ENCODE assay signal across 1 cellular context in genomic region chr1:180156631-180157091, GRCh38.
TF ChIP-seq lines count a peak whose summit lies in the region.

No MANE protein-coding gene starts in this region.

TF ChIP-seq in GM23338, 12 proteins besides CTCF, POLR2A, EP300 and RAD21 (continued from another document):
- TF ChIP-seq ZNF462 (CRISPR knock-in tag; IDR thresholded peaks at IDR 0.05), result no peak
- TF ChIP-seq ZNF114 (CRISPR knock-in tag; IDR thresholded peaks at IDR 0.05), result no peak
- no peak for TF ChIP-seq ZNF331 (CRISPR knock-in tag; IDR thresholded peaks at IDR 0.05; ENCODE audit: low read depth)
- TF ChIP-seq JUNB (IDR thresholded peaks at IDR 0.05; ENCODE audit: unreplicated experiment), result no peak
- no peak for TF ChIP-seq EZH2phosphoT487 (IDR thresholded peaks at IDR 0.05; ENCODE audit: unreplicated experiment)
- TF ChIP-seq POLR2AphosphoS5 (IDR thresholded peaks at IDR 0.05; ENCODE audit: low read depth), result no peak
- TF ChIP-seq EZH2 (IDR thresholded peaks at IDR 0.05; ENCODE audit: low read depth, unreplicated experiment), result no peak
